ENCODE assay signal across 26 cellular contexts in genomic region chr12:7152818-7153217, GRCh38. TPM values are rescaled to one million over a fixed set of nuclear protein-coding genes. Genes with fewer than 3 reads are reported as not detected.
"Had no signal": no experiment of that assay in that cellular context is flagged by ENCODE, and none has a peak within 500 bp of the region (broad histone marks: within the 10 kb centered on the region; RNA-seq: fewer than 3 reads in every experiment).

No MANE protein-coding gene starts in this region.

- H3K27me3 Mint-ChIP-seq: memory B cell, progenitor cell of endocrine pancreas had no signal

- H3K27me3 ChIP-seq: dorsolateral prefrontal cortex, gastrocnemius medialis, ovary, right lobe of liver, tibial nerve, upper lobe of left lung, uterus had no signal

- H3K27ac Mint-ChIP-seq: endodermal cell, memory B cell, natural killer cell, progenitor cell of endocrine pancreas had no signal

- DNase-seq: dorsolateral prefrontal cortex; effector CD8-positive, alpha-beta T cell; endodermal cell; foreskin fibroblast; gastrocnemius medialis; left ventricle myocardium superior; natural killer cell; occipital lobe; ovary; stimulated activated CD4-positive, alpha-beta T cell treated with anti-CD3 and anti-CD28 coated beads, Interleukin-12 subunit alpha, Interleukin-12 subunit beta, amount 100 ng/mL, for 4 hours; stimulated activated CD4-positive, alpha-beta T cell treated with anti-CD3 and anti-CD28 coated beads, Interleukin-1b, Interleukin-23, amount 100 ng/mL, for 48 hours; stimulated activated CD4-positive, alpha-beta T cell treated with anti-CD3 and anti-CD28 coated beads, Interleukin-4, amount 100 ng/mL, for 1 hour; stimulated activated CD8-positive, alpha-beta memory T cell treated with anti-CD3 and anti-CD28 coated beads, Interleukin-4, amount 100 ng/mL, for 48 hours; stimulated activated naive CD8-positive, alpha-beta T cell treated with anti-CD3 and anti-CD28 coated beads, Interleukin-15, Interleukin-2, amounts not matched to agents 100 U/mL and 50 U/mL, for 24 hours; upper lobe of left lung; uterus had no signal

- ATAC-seq: esophagus mucosa; gastrocnemius medialis; left ventricle myocardium superior; natural killer cell; right lobe of liver; stimulated activated naive CD8-positive, alpha-beta T cell treated with anti-CD3 and anti-CD28 coated beads, Interleukin-15, Interleukin-2, amounts not matched to agents 100 U/mL and 50 U/mL, for 24 hours had no signal

- H3K9me3 Mint-ChIP-seq: endodermal cell, memory B cell, natural killer cell had no signal

- H3K36me3 ChIP-seq: gastrocnemius medialis, ovary, uterus had no signal

- H3K4me2 ChIP-seq: smooth muscle cell had no signal

- H3K4me1 Mint-ChIP-seq: endodermal cell, memory B cell, natural killer cell had no signal

- H3K4me3 Mint-ChIP-seq: endodermal cell, memory B cell, natural killer cell had no signal

- H3K4me1 ChIP-seq: gastrocnemius medialis, tibial nerve, uterus had no signal

- H3K4me3 ChIP-seq: dorsolateral prefrontal cortex, gastrocnemius medialis, lung, ovary, right lobe of liver, smooth muscle cell, thoracic aorta, tibial nerve, upper lobe of left lung, uterus had no signal

- H3K27ac ChIP-seq: epithelial cell of prostate, gastrocnemius medialis, ovary, thoracic aorta, uterus had no signal

- H3K9me3 ChIP-seq: gastrocnemius medialis, ovary, right lobe of liver, thoracic aorta, tibial nerve, upper lobe of left lung, uterus had no signal

RNA-seq across cellular contexts. Expression of gene RBP5, which starts 24.1 kb away (rescaled TPM):
- total RNA-seq: gastrocnemius medialis, mononuclear cell, natural killer cell, occipital lobe, smooth muscle cell had no signal
